Comparison of ENCODE assay signal across 19 cellular contexts in the genomic region with DNA sequence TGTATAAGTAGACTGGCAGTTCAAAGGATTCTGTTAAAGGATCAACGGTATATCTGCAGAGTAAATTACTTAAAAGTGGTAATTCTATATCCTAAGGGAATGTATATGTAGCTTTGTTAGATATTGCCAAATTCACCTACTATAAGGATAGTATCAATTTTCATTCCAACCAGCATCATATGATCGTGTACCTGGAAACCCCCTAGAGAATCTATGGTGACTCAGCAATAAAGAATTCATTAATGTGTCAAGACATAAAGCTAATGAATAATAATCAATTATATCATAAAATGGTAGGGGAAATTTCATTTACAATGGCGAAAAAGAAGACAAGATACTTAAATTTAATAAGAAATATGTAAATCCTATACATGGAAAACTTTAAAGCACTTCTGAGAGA.
"Had no signal": no experiment of that assay in that cellular context is flagged by ENCODE, and none has a peak within 500 bp of the region (broad histone marks: within the 10 kb centered on the region; RNA-seq: fewer than 3 reads in every experiment).

No MANE protein-coding gene starts in this region.

- DNase-seq: activated CD4-positive, alpha-beta T cell treated with anti-CD3 and anti-CD28 coated beads for 48 hours; activated CD4-positive, alpha-beta T cell treated with anti-CD3 and anti-CD28 coated beads, Interleukin-2, amount 50 U/mL, for 4 hours; activated CD4-positive, CD25-positive, alpha-beta regulatory T cell treated with anti-CD3 and anti-CD28 coated beads, Interleukin-2, amount 50 U/mL, for 72 hours; activated CD8-positive, alpha-beta memory T cell treated with anti-CD3 and anti-CD28 coated beads, Interleukin-2, amount 10 ng/mL, durations not matched to agents 7 days and 5 days; activated effector memory CD4-positive, alpha-beta T cell treated with Interleukin-2 at 50 U/mL for 16 hours; activated naive CD4-positive, alpha-beta T cell; activated T-cell treated with anti-CD3 and anti-CD28 coated beads, Interleukin-2, amount 50 U/mL, for 24 hours; aorta; Kasumi-1; NCI-H1105 treated with DMSO at 0.1 percent for 48 hours; NCI-H1436 treated with DMSO at 0.1 percent for 48 hours; NCI-H187 treated with DMSO at 0.1 percent for 48 hours; NCI-H2081 treated with DMSO at 0.1 percent for 48 hours; NCI-H510A treated with DMSO at 0.1 percent for 48 hours; NCI-H69; SHP77 treated with DMSO at 0.1 percent for 48 hours; T-helper 17 cell; T-helper 9 cell had no signal

- ATAC-seq: activated CD8-positive, alpha-beta memory T cell treated with anti-CD3 and anti-CD28 coated beads, Interleukin-2, amount 10 ng/mL, durations not matched to agents 7 days and 5 days; T-helper 17 cell; WTC11 had no signal
